Comparison of ENCODE assay signal across 9 cellular contexts in the genomic region with DNA sequence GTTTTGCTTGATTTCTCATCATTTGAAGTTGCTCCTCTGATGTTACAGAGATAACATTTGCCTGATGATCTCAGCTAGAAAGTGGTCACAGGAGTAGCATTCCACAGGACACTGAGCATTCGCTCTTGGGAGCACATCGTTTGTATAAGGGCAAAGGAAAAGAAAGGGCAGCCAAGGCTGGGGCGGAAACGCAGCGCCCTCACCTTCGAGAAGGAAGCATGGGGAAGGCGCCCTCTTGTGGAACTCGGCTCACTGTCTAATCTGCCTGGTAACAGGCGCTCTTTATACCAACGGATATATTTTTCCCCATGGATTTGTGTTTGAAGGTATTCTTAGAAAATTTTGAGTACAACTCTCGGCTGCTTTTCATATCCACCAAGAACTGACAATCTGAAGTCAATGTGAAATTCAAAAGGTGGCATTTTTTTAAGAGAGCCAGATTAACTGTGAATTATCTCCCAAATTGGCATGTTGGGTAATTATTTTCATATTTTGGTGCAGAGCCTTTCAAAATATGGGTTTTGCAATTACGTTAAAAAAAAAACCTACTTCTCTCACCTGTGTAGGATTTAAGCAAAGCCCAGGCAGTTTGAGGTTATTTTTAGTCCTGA.
DNase-seq lines count a peak whose midpoint lies in the region; ATAC-seq and TF ChIP-seq lines count a peak whose summit lies in the region.
"Had no signal": no experiment of that assay in that cellular context is flagged by ENCODE, and none has a peak within 500 bp of the region (broad histone marks: within the 10 kb centered on the region; RNA-seq: fewer than 3 reads in every experiment).

No MANE protein-coding gene starts in this region.

- H3K4me1 ChIP-seq in HEK293 (ENCODE audit: control insufficient read depth, insufficient read depth, low read length) = peaks cover 5% of the 10 kb centered on the region
- peaks cover 13% of the 10 kb centered on the region for H3K4me1 ChIP-seq in adipocyte (ENCODE audit: control insufficient read depth, insufficient read depth, low read length)

- no peak overlapping the region for H3K4me3 ChIP-seq in HEK293 (ENCODE audit: low read depth, low read length)
- H3K4me3 ChIP-seq in adipocyte (ENCODE audit: low read length) = peak overlapping the region; percentile 51

- peak; percentile 96 to 98 for ATAC-seq in left cardiac atrium

- H3K9ac ChIP-seq in adipocyte (ENCODE audit: low read length) = peak overlapping the region; percentile 32

- TF ChIP-seq CTCF in HEK293 (tag by site-specific recombination; IDR thresholded peaks at IDR 0.05) = peak; percentile 88

- H3K36me3 ChIP-seq in HEK293 (ENCODE audit: control insufficient read depth in 2 of 2, insufficient read depth in 1 of 2, low read length in 2 of 2) (no peaks in the 10 kb centered on the region), adipocyte (ENCODE audit: control insufficient read depth, insufficient read depth, low read length, severe bottlenecking) (no peaks in the 10 kb centered on the region)
- H3K36me3 ChIP-seq: neutrophil had no signal

- intact Hi-C loops in left cardiac atrium (cut with DNase I) = loop anchor here (5.0 to 10.0 kb wide), 3 partner anchors 87 to 503 kb away; no protein-coding TSS in a partner anchor

- POLR2A ChIA-PET in HEK293 (lab: Yijun Ruan, JAX) = interaction anchor here (1.0 kb wide), 1 partner anchor 207 kb away, joined by 3 read pairs; a partner anchor contains a TSS

- DNase-seq in GM04504 (ENCODE audit: low read depth) (peak; percentile 44), NAMALWA (ENCODE audit: low spot score) (peak; percentile 76), SW480 (ENCODE audit: low spot score) (peak; percentile 43), adipocyte (ENCODE audit: low read depth) (peak; percentile 87), left cardiac atrium (peak; percentile 89), renal cortical epithelial cell (ENCODE audit: low read depth) (peak; percentile 71), OCI-M2 (lab: John Stamatoyannopoulos, UW; ENCODE audit: unreplicated experiment) (no peak)

- CTCF ChIA-PET in HEK293 (lab: Yijun Ruan, JAX) = interaction anchor here (0.5 to 3.0 kb wide), 20 partner anchors 11 to 501 kb away, joined by 3 to 22 read pairs (median 3); no protein-coding TSS in a partner anchor

- H3K9me3 ChIP-seq in HEK293 (ENCODE audit: control insufficient read depth, insufficient read depth, low read depth, low read length) (no peaks in the 10 kb centered on the region), adipocyte (ENCODE audit: control insufficient read depth, low read length) (no peaks in the 10 kb centered on the region)
- H3K9me3 ChIP-seq: neutrophil had no signal

- peak overlapping the region; percentile 43; the same call in 1 of the 2 replicates for H3K27ac ChIP-seq in HEK293 (ENCODE audit: extremely low read depth, low read depth, low read length)
- H3K27ac ChIP-seq: neutrophil had no signal

- no peaks in the 10 kb centered on the region for H3K27me3 ChIP-seq in adipocyte (replicated peaks; ENCODE audit: control insufficient read depth, insufficient read depth, low read length)

TF ChIP-seq in HEK293, 187 proteins besides CTCF, POLR2A, EP300 and RAD21:
- TF ChIP-seq ZNF146 (tag by site-specific recombination; IDR thresholded peaks at IDR 0.05) (no peak), ZNF660 (tag by site-specific recombination; IDR thresholded peaks at IDR 0.05) (peak; percentile 38; the same call in 1 of the 2 replicates), ZNF558 (tag by site-specific recombination; IDR thresholded peaks at IDR 0.05) (no peak), ZBTB8A (tag by site-specific recombination; IDR thresholded peaks at IDR 0.05) (peak; percentile 47; the same call in 1 of the 2 replicates), ZNF2 (tag by site-specific recombination; IDR thresholded peaks at IDR 0.05) (0 out of 2 replicates have a peak, but pooled peaks have one; percentile 54), ZBTB48 (tag by site-specific recombination; IDR thresholded peaks at IDR 0.05) (0 out of 2 replicates have a peak, but pooled peaks have one; percentile 15), SP7 (tag by site-specific recombination; IDR thresholded peaks at IDR 0.05) (0 out of 2 replicates have a peak, but pooled peaks have one; percentile 7), ZNF311 (tag by site-specific recombination; IDR thresholded peaks at IDR 0.05; ENCODE audit: borderline replicate concordance) (no peak), ZBTB17 (tag by site-specific recombination; IDR thresholded peaks at IDR 0.05) (peak; percentile 33; the same call in 1 of the 2 replicates), ZNF654 (tag by site-specific recombination; IDR thresholded peaks at IDR 0.05; ENCODE audit: low read depth) (peak; percentile 75)
- TF ChIP-seq, protein P1, sequence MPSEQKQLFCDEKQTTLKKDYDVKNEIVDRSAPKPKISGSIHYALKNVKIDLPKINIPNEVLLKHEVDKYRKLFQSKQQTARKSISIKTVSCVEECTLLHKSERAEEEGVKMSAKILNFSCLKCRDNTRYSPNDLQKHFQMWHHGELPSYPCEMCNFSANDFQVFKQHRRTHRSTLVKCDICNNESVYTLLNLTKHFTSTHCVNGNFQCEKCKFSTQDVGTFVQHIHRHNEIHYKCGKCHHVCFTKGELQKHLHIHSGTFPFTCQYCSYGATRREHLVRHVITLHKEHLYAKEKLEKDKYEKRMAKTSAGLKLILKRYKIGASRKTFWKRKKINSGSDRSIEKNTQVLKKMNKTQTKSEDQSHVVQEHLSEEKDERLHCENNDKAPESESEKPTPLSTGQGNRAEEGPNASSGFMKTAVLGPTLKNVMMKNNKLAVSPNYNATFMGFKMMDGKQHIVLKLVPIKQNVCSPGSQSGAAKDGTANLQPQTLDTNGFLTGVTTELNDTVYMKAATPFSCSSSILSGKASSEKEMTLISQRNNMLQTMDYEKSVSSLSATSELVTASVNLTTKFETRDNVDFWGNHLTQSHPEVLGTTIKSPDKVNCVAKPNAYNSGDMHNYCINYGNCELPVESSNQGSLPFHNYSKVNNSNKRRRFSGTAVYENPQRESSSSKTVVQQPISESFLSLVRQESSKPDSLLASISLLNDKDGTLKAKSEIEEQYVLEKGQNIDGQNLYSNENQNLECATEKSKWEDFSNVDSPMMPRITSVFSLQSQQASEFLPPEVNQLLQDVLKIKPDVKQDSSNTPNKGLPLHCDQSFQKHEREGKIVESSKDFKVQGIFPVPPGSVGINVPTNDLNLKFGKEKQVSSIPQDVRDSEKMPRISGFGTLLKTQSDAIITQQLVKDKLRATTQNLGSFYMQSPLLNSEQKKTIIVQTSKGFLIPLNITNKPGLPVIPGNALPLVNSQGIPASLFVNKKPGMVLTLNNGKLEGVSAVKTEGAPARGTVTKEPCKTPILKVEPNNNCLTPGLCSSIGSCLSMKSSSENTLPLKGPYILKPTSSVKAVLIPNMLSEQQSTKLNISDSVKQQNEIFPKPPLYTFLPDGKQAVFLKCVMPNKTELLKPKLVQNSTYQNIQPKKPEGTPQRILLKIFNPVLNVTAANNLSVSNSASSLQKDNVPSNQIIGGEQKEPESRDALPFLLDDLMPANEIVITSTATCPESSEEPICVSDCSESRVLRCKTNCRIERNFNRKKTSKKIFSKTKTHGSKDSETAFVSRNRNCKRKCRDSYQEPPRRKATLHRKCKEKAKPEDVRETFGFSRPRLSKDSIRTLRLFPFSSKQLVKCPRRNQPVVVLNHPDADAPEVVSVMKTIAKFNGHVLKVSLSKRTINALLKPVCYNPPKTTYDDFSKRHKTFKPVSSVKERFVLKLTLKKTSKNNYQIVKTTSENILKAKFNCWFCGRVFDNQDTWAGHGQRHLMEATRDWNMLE (tag by site-specific recombination; conservative IDR thresholded peaks at IDR 0.05; ENCODE audit: low read depth) = 0 out of 2 replicates have a peak, but pooled peaks have one; percentile 19
TF ChIP-seq in HEK293: peak in this region for 8.
